ENCODE assay signal across 28 cellular contexts in the genomic region with DNA sequence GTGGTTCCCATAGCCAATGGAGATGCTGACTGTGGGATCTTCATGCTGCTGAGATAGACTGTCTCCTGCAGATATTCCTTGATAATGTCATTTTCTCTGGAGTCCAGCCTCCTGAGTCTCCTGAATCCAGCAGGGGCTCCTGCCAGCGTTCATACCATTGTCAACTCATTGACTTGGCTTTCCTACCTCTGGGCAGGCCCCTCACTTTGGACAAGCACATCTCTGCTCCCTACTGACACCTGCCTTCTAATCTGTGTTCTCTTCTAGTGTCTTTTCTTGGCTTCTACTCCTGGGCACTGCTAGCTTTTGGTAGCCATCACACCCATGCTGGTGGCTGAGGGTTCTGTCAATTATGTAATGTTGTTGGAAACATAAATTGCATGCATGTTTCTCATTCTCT.
"Had no signal": no experiment of that assay in that cellular context is flagged by ENCODE, and none has a peak within 500 bp of the region (broad histone marks: within the 10 kb centered on the region; RNA-seq: fewer than 3 reads in every experiment).

No MANE protein-coding gene starts in this region.

- DNase-seq: activated B cell treated with CpG ODN at 0.5 μM for 24 hours; activated CD4-positive, alpha-beta memory T cell treated with anti-CD3 and anti-CD28 coated beads for 36 hours; activated CD4-positive, alpha-beta T cell treated with anti-CD3 and anti-CD28 coated beads for 4 hours; activated CD4-positive, alpha-beta T cell treated with anti-CD3 and anti-CD28 coated beads, Interleukin-2, amount 50 U/mL, for 1 hour; activated CD4-positive, CD25-positive, alpha-beta regulatory T cell treated with anti-CD3 and anti-CD28 coated beads, Interleukin-2, amount 50 U/mL, for 72 hours; activated CD8-positive, alpha-beta memory T cell treated with anti-CD3 and anti-CD28 coated beads, Interleukin-2, amount 50 U/mL, for 4 hours; activated gamma-delta T cell treated with Interleukin-2 at 50 U/mL for 16 hours; activated naive CD4-positive, alpha-beta T cell treated with anti-CD3 and anti-CD28 coated beads for 36 hours; activated T-cell treated with anti-CD3 and anti-CD28 coated beads for 4 hours; activated T-cell treated with anti-CD3 and anti-CD28 coated beads, Interleukin-2, amount 50 U/mL, for 4 hours; adrenal gland; body of pancreas; Karpas-422; NCI-H1105; NCI-H1417 treated with DMSO at 0.1 percent for 48 hours; NCI-H187 treated with DMSO at 0.1 percent for 48 hours; NCI-H2081; NCI-H345; NCI-H526 treated with DMSO at 0.1 percent for 48 hours; NCI-H774; SJCRH30; SK-N-SH had no signal

- H3K4me3 Mint-ChIP-seq: activated B cell treated with CpG ODN at 0.5 μM for 24 hours; activated CD4-positive, alpha-beta memory T cell treated with anti-CD3 and anti-CD28 coated beads for 36 hours; activated naive CD4-positive, alpha-beta T cell treated with anti-CD3 and anti-CD28 coated beads for 36 hours; activated T-cell treated with anti-CD3 and anti-CD28 coated beads, Interleukin-2, amount 50 U/mL, for 4 hours; activated T-helper 1 cell treated with anti-CD3 and anti-CD28 coated beads, Interleukin-12 subunit alpha, Interleukin-12 subunit beta, Interleukin-2, Interleukin-4 antibody, amounts not matched to agents 30 ng/mL and 10 ng/mL and 1 ng/mL, durations not matched to agents 14 hours and 24 hours and 36 hours; T-helper 1 cell treated with Interleukin-12 subunit alpha and Interleukin-12 subunit beta and Interleukin-4 antibody, amounts not matched to agents 30 μg/mL and 1 μg/mL, for 36 hours; T-helper 2 cell treated with Interferon-gamma antibody and Interleukin-4, amounts not matched to agents 5 μg/mL and 100 μg/mL, for 36 hours had no signal

- H3K4me3 ChIP-seq: adrenal gland, body of pancreas, breast epithelium, SJCRH30 had no signal

- H3K27ac Mint-ChIP-seq: activated B cell treated with CpG ODN at 0.5 μM for 24 hours; activated CD4-positive, alpha-beta memory T cell treated with anti-CD3 and anti-CD28 coated beads for 36 hours; activated naive CD4-positive, alpha-beta T cell treated with anti-CD3 and anti-CD28 coated beads for 36 hours; activated naive CD4-positive, alpha-beta T cell treated with anti-CD3 and anti-CD28 coated beads, Interleukin-2, amount 50 U/mL, for 72 hours; activated T-helper 1 cell treated with anti-CD3 and anti-CD28 coated beads, Interleukin-12 subunit alpha, Interleukin-12 subunit beta, Interleukin-2, Interleukin-4 antibody, amounts not matched to agents 30 ng/mL and 10 ng/mL and 1 ng/mL, durations not matched to agents 14 hours and 24 hours and 36 hours; T-helper 1 cell treated with Interleukin-12 subunit alpha and Interleukin-12 subunit beta and Interleukin-4 antibody, amounts not matched to agents 30 μg/mL and 1 μg/mL, for 36 hours; T-helper 2 cell treated with Interferon-gamma antibody and Interleukin-4, amounts not matched to agents 5 μg/mL and 100 μg/mL, for 36 hours had no signal

- H3K9ac ChIP-seq: SK-N-SH had no signal

- H3K9me3 ChIP-seq: adrenal gland, body of pancreas, breast epithelium, SJCRH30, SK-N-SH had no signal

- H3K9me3 Mint-ChIP-seq: activated B cell treated with CpG ODN at 0.5 μM for 24 hours; activated naive CD4-positive, alpha-beta T cell treated with anti-CD3 and anti-CD28 coated beads for 36 hours; activated T-helper 1 cell treated with anti-CD3 and anti-CD28 coated beads, Interleukin-12 subunit alpha, Interleukin-12 subunit beta, Interleukin-2, Interleukin-4 antibody, amounts not matched to agents 30 ng/mL and 10 ng/mL and 1 ng/mL, durations not matched to agents 14 hours and 24 hours and 36 hours; T-helper 2 cell treated with Interferon-gamma antibody and Interleukin-4, amounts not matched to agents 5 μg/mL and 100 μg/mL, for 36 hours had no signal

- H3K27me3 ChIP-seq: adrenal gland, body of pancreas, breast epithelium, SJCRH30 had no signal

- H3K4me1 Mint-ChIP-seq: activated B cell treated with CpG ODN at 0.5 μM for 24 hours had no signal

- H3K4me1 ChIP-seq: adrenal gland, body of pancreas, breast epithelium, SJCRH30 had no signal

- H3K27me3 Mint-ChIP-seq: activated B cell treated with CpG ODN at 0.5 μM for 24 hours; activated CD4-positive, alpha-beta memory T cell treated with anti-CD3 and anti-CD28 coated beads for 36 hours had no signal

- H3K4me2 ChIP-seq: SK-N-SH had no signal

- H3K36me3 ChIP-seq: adrenal gland, breast epithelium, SJCRH30 had no signal

- H3K36me3 Mint-ChIP-seq: activated CD4-positive, alpha-beta memory T cell treated with anti-CD3 and anti-CD28 coated beads for 36 hours; activated naive CD4-positive, alpha-beta T cell treated with anti-CD3 and anti-CD28 coated beads, Interleukin-2, amount 50 U/mL, for 72 hours had no signal

- H3K27ac ChIP-seq: adrenal gland, body of pancreas, breast epithelium, SJCRH30 had no signal

- ATAC-seq: activated naive CD4-positive, alpha-beta T cell treated with anti-CD3 and anti-CD28 coated beads, Interleukin-2, amount 50 U/mL, for 72 hours; activated T-cell treated with anti-CD3 and anti-CD28 coated beads, Interleukin-2, amount 50 U/mL, for 4 hours; body of pancreas; Panc1 had no signal
